2 cellular contexts compared by ENCODE assay signal in the genomic region with DNA sequence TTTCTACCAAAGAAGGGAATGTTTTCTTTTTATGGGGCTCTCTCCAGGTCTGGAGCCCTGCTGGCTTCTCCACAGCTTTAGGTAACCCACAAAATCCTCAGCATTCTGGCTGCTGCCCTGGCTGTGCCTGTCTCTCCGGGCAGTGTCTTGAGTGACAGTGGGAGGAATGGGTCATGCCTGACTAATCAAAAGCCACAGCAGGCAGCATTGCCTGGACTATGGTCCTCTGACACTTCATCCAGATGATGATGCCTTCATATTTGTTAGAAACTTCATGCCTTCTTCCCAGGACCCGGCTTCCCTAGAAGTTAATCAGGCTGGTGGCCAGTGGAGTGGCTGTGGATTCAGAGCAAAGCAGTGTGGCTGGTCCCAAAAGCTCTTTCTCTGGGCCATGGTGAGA.
TF ChIP-seq lines count a peak whose summit lies in the region.

No MANE protein-coding gene starts in this region.

TF ChIP-seq in SK-N-SH, 30 proteins besides CTCF, POLR2A, EP300 and RAD21:
- TF ChIP-seq, protein P1, sequence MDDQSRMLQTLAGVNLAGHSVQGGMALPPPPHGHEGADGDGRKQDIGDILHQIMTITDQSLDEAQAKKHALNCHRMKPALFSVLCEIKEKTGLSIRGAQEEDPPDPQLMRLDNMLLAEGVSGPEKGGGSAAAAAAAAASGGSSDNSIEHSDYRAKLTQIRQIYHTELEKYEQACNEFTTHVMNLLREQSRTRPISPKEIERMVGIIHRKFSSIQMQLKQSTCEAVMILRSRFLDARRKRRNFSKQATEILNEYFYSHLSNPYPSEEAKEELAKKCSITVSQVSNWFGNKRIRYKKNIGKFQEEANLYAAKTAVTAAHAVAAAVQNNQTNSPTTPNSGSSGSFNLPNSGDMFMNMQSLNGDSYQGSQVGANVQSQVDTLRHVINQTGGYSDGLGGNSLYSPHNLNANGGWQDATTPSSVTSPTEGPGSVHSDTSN (IDR thresholded peaks at IDR 0.05): peak; percentile 73
- TF ChIP-seq, protein P2, sequence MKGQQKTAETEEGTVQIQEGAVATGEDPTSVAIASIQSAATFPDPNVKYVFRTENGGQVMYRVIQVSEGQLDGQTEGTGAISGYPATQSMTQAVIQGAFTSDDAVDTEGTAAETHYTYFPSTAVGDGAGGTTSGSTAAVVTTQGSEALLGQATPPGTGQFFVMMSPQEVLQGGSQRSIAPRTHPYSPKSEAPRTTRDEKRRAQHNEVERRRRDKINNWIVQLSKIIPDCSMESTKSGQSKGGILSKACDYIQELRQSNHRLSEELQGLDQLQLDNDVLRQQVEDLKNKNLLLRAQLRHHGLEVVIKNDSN (IDR thresholded peaks at IDR 0.05; ENCODE audit: borderline replicate concordance, low read depth): no peak
- TF ChIP-seq FOSL2 (IDR thresholded peaks at IDR 0.05; ENCODE audit: borderline replicate concordance, low read depth) (0 out of 2 replicates have a peak, but pooled peaks have one; percentile 8), TCF12 (IDR thresholded peaks at IDR 0.05) (peak; percentile 43; the same call in 1 of the 2 replicates)

TF ChIP-seq in SK-N-SH treated with all-trans-retinoic acid at 6 μM for 48 hours, 23 proteins besides CTCF, POLR2A, EP300 and RAD21:
- TF ChIP-seq OSR1 (CRISPR knock-in tag; IDR thresholded peaks at IDR 0.05) (no peak), RARB (CRISPR knock-in tag; IDR thresholded peaks at IDR 0.05) (no peak), PPARA (CRISPR knock-in tag; IDR thresholded peaks at IDR 0.05; ENCODE audit: borderline replicate concordance) (no peak), ZNF70 (CRISPR knock-in tag; IDR thresholded peaks at IDR 0.05) (no peak), CSDC2 (CRISPR knock-in tag; IDR thresholded peaks at IDR 0.05) (no peak), BACH2 (CRISPR knock-in tag; IDR thresholded peaks at IDR 0.05; ENCODE audit: borderline replicate concordance) (no peak), ZNF8 (CRISPR knock-in tag; IDR thresholded peaks at IDR 0.05) (no peak), ZNF565 (CRISPR knock-in tag; conservative IDR thresholded peaks at IDR 0.05; ENCODE audit: low read depth) (no peak), TOX (CRISPR knock-in tag; IDR thresholded peaks at IDR 0.05; ENCODE audit: borderline replicate concordance) (no peak), ZC3H10 (CRISPR knock-in tag; IDR thresholded peaks at IDR 0.05) (no peak), ZFP3 (CRISPR knock-in tag; IDR thresholded peaks at IDR 0.05) (no peak), ESRRG (CRISPR knock-in tag; IDR thresholded peaks at IDR 0.05) (no peak)
- TF ChIP-seq, protein P3, sequence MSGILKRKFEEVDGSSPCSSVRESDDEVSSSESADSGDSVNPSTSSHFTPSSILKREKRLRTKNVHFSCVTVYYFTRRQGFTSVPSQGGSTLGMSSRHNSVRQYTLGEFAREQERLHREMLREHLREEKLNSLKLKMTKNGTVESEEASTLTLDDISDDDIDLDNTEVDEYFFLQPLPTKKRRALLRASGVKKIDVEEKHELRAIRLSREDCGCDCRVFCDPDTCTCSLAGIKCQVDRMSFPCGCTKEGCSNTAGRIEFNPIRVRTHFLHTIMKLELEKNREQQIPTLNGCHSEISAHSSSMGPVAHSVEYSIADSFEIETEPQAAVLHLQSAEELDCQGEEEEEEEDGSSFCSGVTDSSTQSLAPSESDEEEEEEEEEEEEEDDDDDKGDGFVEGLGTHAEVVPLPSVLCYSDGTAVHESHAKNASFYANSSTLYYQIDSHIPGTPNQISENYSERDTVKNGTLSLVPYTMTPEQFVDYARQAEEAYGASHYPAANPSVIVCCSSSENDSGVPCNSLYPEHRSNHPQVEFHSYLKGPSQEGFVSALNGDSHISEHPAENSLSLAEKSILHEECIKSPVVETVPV (CRISPR knock-in tag; IDR thresholded peaks at IDR 0.05): no peak
- TF ChIP-seq, protein P4, sequence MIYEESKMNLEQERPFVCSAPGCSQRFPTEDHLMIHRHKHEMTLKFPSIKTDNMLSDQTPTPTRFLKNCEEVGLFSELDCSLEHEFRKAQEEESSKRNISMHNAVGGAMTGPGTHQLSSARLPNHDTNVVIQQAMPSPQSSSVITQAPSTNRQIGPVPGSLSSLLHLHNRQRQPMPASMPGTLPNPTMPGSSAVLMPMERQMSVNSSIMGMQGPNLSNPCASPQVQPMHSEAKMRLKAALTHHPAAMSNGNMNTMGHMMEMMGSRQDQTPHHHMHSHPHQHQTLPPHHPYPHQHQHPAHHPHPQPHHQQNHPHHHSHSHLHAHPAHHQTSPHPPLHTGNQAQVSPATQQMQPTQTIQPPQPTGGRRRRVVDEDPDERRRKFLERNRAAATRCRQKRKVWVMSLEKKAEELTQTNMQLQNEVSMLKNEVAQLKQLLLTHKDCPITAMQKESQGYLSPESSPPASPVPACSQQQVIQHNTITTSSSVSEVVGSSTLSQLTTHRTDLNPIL (CRISPR knock-in tag; IDR thresholded peaks at IDR 0.05; ENCODE audit: low read depth): no peak
- TF ChIP-seq, protein P5, sequence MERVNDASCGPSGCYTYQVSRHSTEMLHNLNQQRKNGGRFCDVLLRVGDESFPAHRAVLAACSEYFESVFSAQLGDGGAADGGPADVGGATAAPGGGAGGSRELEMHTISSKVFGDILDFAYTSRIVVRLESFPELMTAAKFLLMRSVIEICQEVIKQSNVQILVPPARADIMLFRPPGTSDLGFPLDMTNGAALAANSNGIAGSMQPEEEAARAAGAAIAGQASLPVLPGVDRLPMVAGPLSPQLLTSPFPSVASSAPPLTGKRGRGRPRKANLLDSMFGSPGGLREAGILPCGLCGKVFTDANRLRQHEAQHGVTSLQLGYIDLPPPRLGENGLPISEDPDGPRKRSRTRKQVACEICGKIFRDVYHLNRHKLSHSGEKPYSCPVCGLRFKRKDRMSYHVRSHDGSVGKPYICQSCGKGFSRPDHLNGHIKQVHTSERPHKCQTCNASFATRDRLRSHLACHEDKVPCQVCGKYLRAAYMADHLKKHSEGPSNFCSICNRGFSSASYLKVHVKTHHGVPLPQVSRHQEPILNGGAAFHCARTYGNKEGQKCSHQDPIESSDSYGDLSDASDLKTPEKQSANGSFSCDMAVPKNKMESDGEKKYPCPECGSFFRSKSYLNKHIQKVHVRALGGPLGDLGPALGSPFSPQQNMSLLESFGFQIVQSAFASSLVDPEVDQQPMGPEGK (CRISPR knock-in tag; IDR thresholded peaks at IDR 0.05; ENCODE audit: borderline replicate concordance): no peak
